In genomic region chr15:74723754-74724334, GRCh38 we compare ENCODE assay signal across 9 cellular contexts. TPM values are rescaled to one million over a fixed set of nuclear protein-coding genes. Genes with fewer than 3 reads are reported as not detected.
DNase-seq lines count a peak whose midpoint lies in the region; ATAC-seq and TF ChIP-seq lines count a peak whose summit lies in the region.
"Had no signal": no experiment of that assay in that cellular context is flagged by ENCODE, and none has a peak within 500 bp of the region (broad histone marks: within the 10 kb centered on the region; RNA-seq: fewer than 3 reads in every experiment).

No MANE protein-coding gene starts in this region.

- H3K4me1 Mint-ChIP-seq in Caco-2 (ENCODE audit: low read depth, unreplicated experiment) (peaks cover 16% of the 10 kb centered on the region), HFFc6 (ENCODE audit: low read depth) (no peaks in the 10 kb centered on the region), endodermal cell (peaks cover 16% of the 10 kb centered on the region)
- peaks cover 18 to 23% of the 10 kb centered on the region in 2 donors for H3K4me1 Mint-ChIP-seq in natural killer cell treated with Interleukin-12 subunit alpha and Interleukin-12 subunit beta and Interleukin-15 and Interleukin-18, amount 100 ng/mL, for 72 hours (ENCODE audit: low read depth in 2 of 2)

- DNase-seq in Caco-2, result peak in 1 of 2 experiments; percentile 64
- peak; percentile 8 for DNase-seq in HFFc6
- peak; percentile 60 for DNase-seq in NT2/D1 (ENCODE audit: low read depth, low spot score)
- DNase-seq in endodermal cell, result peak; percentile 57
- no peak for DNase-seq in natural killer cell treated with Interleukin-12 subunit alpha and Interleukin-12 subunit beta and Interleukin-15 and Interleukin-18, amount 100 ng/mL, for 72 hours (ENCODE audit: low spot score)
- no peak for DNase-seq in occipital lobe (lab: John Stamatoyannopoulos, UW)
- no peak for DNase-seq in prostate gland (ENCODE audit: low spot score)

- no peak overlapping the region; the same call in 1 of the 2 replicates for H3K4me3 ChIP-seq in Caco-2 (ENCODE audit: low read depth, low read length)
- no peak overlapping the region for H3K4me3 ChIP-seq in NT2/D1 (ENCODE audit: insufficient read length, low read depth)
- H3K4me3 ChIP-seq in endodermal cell (ENCODE audit: low read length), result no peak overlapping the region
- no peak overlapping the region for H3K4me3 ChIP-seq in prostate gland

- no peaks in the 10 kb centered on the region for H3K9me3 ChIP-seq in Caco-2
- peaks cover 6% of the 10 kb centered on the region; the same call in 1 of the 2 replicates for H3K9me3 ChIP-seq in NT2/D1 (ENCODE audit: insufficient read depth, low read length)
- no peaks in the 10 kb centered on the region for H3K9me3 ChIP-seq in endodermal cell (ENCODE audit: control insufficient read depth, low read length)
- H3K9me3 ChIP-seq in prostate gland, result no peaks in the 10 kb centered on the region

- TF ChIP-seq CTCF in Caco-2 (IDR thresholded peaks at IDR 0.05; ENCODE audit: insufficient read depth in 1 of 2, low read depth in 1 of 2, low read length in 1 of 2, severe bottlenecking in 1 of 2, unreplicated experiment in 1 of 2) (no peak), HFFc6 (IDR thresholded peaks at IDR 0.05) (no peak), endodermal cell (conservative IDR thresholded peaks at IDR 0.05) (no peak), prostate gland (IDR thresholded peaks at IDR 0.05) (no peak)

- no peak for TF ChIP-seq POLR2A in prostate gland (IDR thresholded peaks at IDR 0.05)

- ATAC-seq in natural killer cell treated with Interleukin-12 subunit alpha and Interleukin-12 subunit beta and Interleukin-15 and Interleukin-18, amount 100 ng/mL, for 72 hours, result no peak
- ATAC-seq in GM21447 (IDR thresholded peaks at IDR 0.05; ENCODE audit: unreplicated experiment), result no peak

- H3K9ac ChIP-seq in NT2/D1 (ENCODE audit: insufficient read length, low read depth) (no peak overlapping the region), endodermal cell (ENCODE audit: extremely low read depth, low read length, poor library complexity, severe bottlenecking) (no peak overlapping the region)

- H3K36me3 Mint-ChIP-seq in Caco-2 (ENCODE audit: insufficient read depth, unreplicated experiment) (peaks cover 29% of the 10 kb centered on the region), HFFc6 (ENCODE audit: low read depth) (peaks cover 4% of the 10 kb centered on the region; the same call in 1 of the 2 replicates), endodermal cell (ENCODE audit: low read depth) (no peaks in the 10 kb centered on the region)
- no peaks in the 10 kb centered on the region for H3K36me3 Mint-ChIP-seq in natural killer cell treated with Interleukin-12 subunit alpha and Interleukin-12 subunit beta and Interleukin-15 and Interleukin-18, amount 100 ng/mL, for 72 hours

- intact Hi-C loops in Caco-2 (cut with micrococcal nuclease; ENCODE audit: unreplicated experiment) (loop anchor here (2.0 kb wide), 1 partner anchor 27 kb away; the partner anchor contains the start of gene EDC3), prostate gland (cut with DNase I) (no loop called here)

- peaks cover 27% of the 10 kb centered on the region for H3K4me1 ChIP-seq in Caco-2
- H3K4me1 ChIP-seq in NT2/D1 (ENCODE audit: insufficient read depth, insufficient read length), result peaks cover 11% of the 10 kb centered on the region
- H3K4me1 ChIP-seq in endodermal cell (ENCODE audit: control insufficient read depth, insufficient read depth, low read length), result no peaks in the 10 kb centered on the region
- no peaks in the 10 kb centered on the region for H3K4me1 ChIP-seq in prostate gland (replicated peaks)

- H3K4me3 Mint-ChIP-seq in Caco-2 (ENCODE audit: unreplicated experiment) (peak overlapping the region; percentile 79), HFFc6 (no peak overlapping the region), endodermal cell (no peak overlapping the region)
- H3K4me3 Mint-ChIP-seq in natural killer cell treated with Interleukin-12 subunit alpha and Interleukin-12 subunit beta and Interleukin-15 and Interleukin-18, amount 100 ng/mL, for 72 hours, result no peak overlapping the region
- H3K4me3 Mint-ChIP-seq: stimulated activated naive CD8-positive, alpha-beta T cell treated with anti-CD3 and anti-CD28 coated beads, Interleukin-15, Interleukin-2, amounts not matched to agents 100 ng/mL and 50 ng/mL, for 24 hours had no signal

- no peaks in the 10 kb centered on the region for H3K9me3 Mint-ChIP-seq in Caco-2 (ENCODE audit: unreplicated experiment)
- no peaks in the 10 kb centered on the region for H3K9me3 Mint-ChIP-seq in HFFc6
- H3K9me3 Mint-ChIP-seq in endodermal cell, result peaks cover 13% of the 10 kb centered on the region
- H3K9me3 Mint-ChIP-seq in natural killer cell treated with Interleukin-12 subunit alpha and Interleukin-12 subunit beta and Interleukin-15 and Interleukin-18, amount 100 ng/mL, for 72 hours, result no peaks in the 10 kb centered on the region
- H3K9me3 Mint-ChIP-seq: stimulated activated naive CD8-positive, alpha-beta T cell treated with anti-CD3 and anti-CD28 coated beads, Interleukin-15, Interleukin-2, amounts not matched to agents 100 ng/mL and 50 ng/mL, for 24 hours had no signal

- H3K27me3 Mint-ChIP-seq in Caco-2 (ENCODE audit: insufficient read depth, unreplicated experiment) (no peaks in the 10 kb centered on the region), HFFc6 (ENCODE audit: insufficient read depth) (peaks cover 57% of the 10 kb centered on the region), endodermal cell (ENCODE audit: insufficient read depth) (peaks cover 76% of the 10 kb centered on the region)
- peaks cover 0 to 6% of the 10 kb centered on the region in 2 donors for H3K27me3 Mint-ChIP-seq in natural killer cell treated with Interleukin-12 subunit alpha and Interleukin-12 subunit beta and Interleukin-15 and Interleukin-18, amount 100 ng/mL, for 72 hours

- 77 to 100% methylated on average over 1 of the region's 1 CpG for WGBS in endodermal cell (ENCODE audit: insufficient coverage in 1 of 2, insufficient read length in 1 of 2), 2 experiments
- 89% methylated on average over 1 of the region's 1 CpG for WGBS in prostate gland

- H3K36me3 ChIP-seq in Caco-2 (ENCODE audit: control insufficient read depth, insufficient read depth, low read length) (no peaks in the 10 kb centered on the region), NT2/D1 (ENCODE audit: insufficient read depth, insufficient read length, low read length) (no peaks in the 10 kb centered on the region), endodermal cell (ENCODE audit: control insufficient read depth, insufficient read depth, low read length) (no peaks in the 10 kb centered on the region), prostate gland (no peaks in the 10 kb centered on the region)

- POLR2A ChIA-PET in Caco-2 (lab: Charles Lee), result interaction anchor here (0.6 to 1.0 kb wide), 2 partner anchors 36 to 108 kb away, joined by 3 read pairs; no protein-coding TSS in a partner anchor

- H3K27ac ChIP-seq in endodermal cell (ENCODE audit: low read depth, low read length) (no peak overlapping the region), prostate gland (no peak overlapping the region)

- H3K27me3 ChIP-seq in Caco-2 (replicated peaks; ENCODE audit: control insufficient read depth, insufficient read depth, low read length) (no peaks in the 10 kb centered on the region), NT2/D1 (ENCODE audit: insufficient read depth, insufficient read length) (peaks cover 46% of the 10 kb centered on the region), endodermal cell (ENCODE audit: control insufficient read depth, insufficient read depth, low read length, poor library complexity, severe bottlenecking) (peaks cover 43% of the 10 kb centered on the region), prostate gland (replicated peaks; ENCODE audit: insufficient read depth) (peaks cover 4% of the 10 kb centered on the region)

- H3K27ac Mint-ChIP-seq in Caco-2 (ENCODE audit: unreplicated experiment), result peak overlapping the region; percentile 58
- no peak overlapping the region for H3K27ac Mint-ChIP-seq in HFFc6
- H3K27ac Mint-ChIP-seq in endodermal cell, result no peak overlapping the region
- H3K27ac Mint-ChIP-seq in natural killer cell treated with Interleukin-12 subunit alpha and Interleukin-12 subunit beta and Interleukin-15 and Interleukin-18, amount 100 ng/mL, for 72 hours, result peak overlapping the region; percentile 33 to 56
- H3K27ac Mint-ChIP-seq: stimulated activated naive CD8-positive, alpha-beta T cell treated with anti-CD3 and anti-CD28 coated beads, Interleukin-15, Interleukin-2, amounts not matched to agents 100 ng/mL and 50 ng/mL, for 24 hours had no signal

- no TSS peak for BruUV-seq in Caco-2 (replicated peaks; lab: Mats Ljungman, UMichigan)

- CTCF ChIA-PET in Caco-2 (lab: Charles Lee), result interaction anchor here (2.9 kb wide), 1 partner anchor 45 kb away, joined by 20 read pairs; no protein-coding TSS in a partner anchor

RNA-seq across cellular contexts. Expression of gene CYP1A1, which starts 1.5 kb away (rescaled TPM):
- total RNA-seq in Caco-2 (2022) (55.5 and 73.8 TPM in 2 replicates), endodermal cell (not detected), occipital lobe (0.47 TPM), prostate gland (1 to 10 TPM in 1 of 2 donors, under 1 TPM in 1; 0.57 to 6.9 TPM)
- not detected for total RNA-seq in HFFc6 (2021; fragmentation: NEBNext Ultra II Directional; extraction: Animal tissue kit (Norgen Biotek cat#: 25700))
- 0.21 TPM for polyA plus RNA-seq in endodermal cell (2013, experiment 1 of 2)
- 0.21 TPM for polyA plus RNA-seq in endodermal cell (2013, experiment 2 of 2)
- total RNA-seq in natural killer cell treated with Interleukin-12 subunit alpha and Interleukin-12 subunit beta and Interleukin-15 and Interleukin-18, amount 100 ng/mL, for 72 hours, result 1 to 10 TPM; 3.2 to 4.6 TPM

RNA-seq across cellular contexts. Expression of gene CYP1A2, which starts 24.8 kb away (rescaled TPM):
- not detected in 2 replicates for total RNA-seq in Caco-2 (2022)
- total RNA-seq in HFFc6 (2021; fragmentation: NEBNext Ultra II Directional; extraction: Animal tissue kit (Norgen Biotek cat#: 25700)), result not detected
- not detected for total RNA-seq in endodermal cell
- not detected for polyA plus RNA-seq in endodermal cell (2013, experiment 1 of 2)
- not detected for polyA plus RNA-seq in endodermal cell (2013, experiment 2 of 2)
- total RNA-seq in natural killer cell treated with Interleukin-12 subunit alpha and Interleukin-12 subunit beta and Interleukin-15 and Interleukin-18, amount 100 ng/mL, for 72 hours, result not detected
- not detected for total RNA-seq in occipital lobe
- under 1 TPM in 1 of 2 donors, not detected in 1; 0.46 TPM for total RNA-seq in prostate gland

RNA-seq across cellular contexts. Expression of gene EDC3, which starts 28.0 kb away (rescaled TPM):
- total RNA-seq in Caco-2 (2022) (50.9 and 62.0 TPM in 2 replicates), endodermal cell (10 to 100 TPM; 44.5 to 48.3 TPM), occipital lobe (12.9 TPM), prostate gland (10 to 100 TPM; 20.6 to 36.8 TPM)
- 10 to 100 TPM; 37.2 to 46.8 (median 40.8) TPM for total RNA-seq in HFFc6 (2021; fragmentation: NEBNext Ultra II Directional; extraction: Animal tissue kit (Norgen Biotek cat#: 25700))
- polyA plus RNA-seq in endodermal cell (2013, experiment 1 of 2), result 34.2 TPM
- polyA plus RNA-seq in endodermal cell (2013, experiment 2 of 2), result 28.6 TPM
- total RNA-seq in natural killer cell treated with Interleukin-12 subunit alpha and Interleukin-12 subunit beta and Interleukin-15 and Interleukin-18, amount 100 ng/mL, for 72 hours, result 10 to 100 TPM; 69.4 to 73.0 TPM

RNA-seq across cellular contexts. Expression of gene CSK, which starts 58.0 kb away (rescaled TPM):
- total RNA-seq in Caco-2 (2022) (62.7 and 62.8 TPM in 2 replicates), endodermal cell (10 to 100 TPM; 64.3 to 68.5 TPM), occipital lobe (24.0 TPM), prostate gland (10 to 100 TPM; 45.3 to 57.0 TPM)
- 10 to 100 TPM; 48.8 to 59.0 (median 53.3) TPM for total RNA-seq in HFFc6 (2021; fragmentation: NEBNext Ultra II Directional; extraction: Animal tissue kit (Norgen Biotek cat#: 25700))
- polyA plus RNA-seq in endodermal cell (2013, experiment 1 of 2), result 47.2 TPM
- 45.1 TPM for polyA plus RNA-seq in endodermal cell (2013, experiment 2 of 2)
- 100 to 1,000 TPM; 323 TPM for total RNA-seq in natural killer cell treated with Interleukin-12 subunit alpha and Interleukin-12 subunit beta and Interleukin-15 and Interleukin-18, amount 100 ng/mL, for 72 hours

Comparison
In these comparisons a context has a peak if more than half of its experiments do, and no peak if none do; other contexts are left out.
1. DNase-seq: peak in HFFc6 (single experiment), NT2/D1 (single experiment) and endodermal cell (single experiment); none in natural killer cell treated with Interleukin-12 subunit alpha and Interleukin-12 subunit beta and Interleukin-15 and Interleukin-18, amount 100 ng/mL, for 72 hours (single experiment), occipital lobe (single experiment) and prostate gland (single experiment).
2. H3K27ac Mint-ChIP-seq: peak in Caco-2 (single experiment) and natural killer cell treated with Interleukin-12 subunit alpha and Interleukin-12 subunit beta and Interleukin-15 and Interleukin-18, amount 100 ng/mL, for 72 hours (2 of 2); none in HFFc6 (single experiment) and endodermal cell (single experiment).